Comparison of ENCODE assay signal across 7 cellular contexts in genomic region chr17:21410371-21410770, GRCh38. TPM values are rescaled to one million over a fixed set of nuclear protein-coding genes. Genes with fewer than 3 reads are reported as not detected.
DNase-seq lines count a peak whose midpoint lies in the region; ATAC-seq, FAIRE-seq and TF ChIP-seq lines count a peak whose summit lies in the region.
"Not testable (repeated sequence)": the region's sequence is repeated elsewhere in the genome, so short reads cannot be mapped to it uniquely, and the experiment has no call there.
"Had no signal": no experiment of that assay in that cellular context is flagged by ENCODE, and none has a peak within 500 bp of the region (broad histone marks: within the 10 kb centered on the region; RNA-seq: fewer than 3 reads in every experiment).

No MANE protein-coding gene starts in this region.

- not testable (repeated sequence) for DNase-seq in HTR-8/SVneo (ENCODE audit: insufficient read length, low spot score); bronchial epithelial cell (ENCODE audit: low read depth); urothelium cell line (ENCODE audit: low spot score)
- DNase-seq in Right ventricle myocardium inferior (ENCODE audit: missing footprints) (peak; percentile 50), lower lobe of right lung (peak; percentile 30), posterior vena cava (ENCODE audit: low spot score) (peak; percentile 76)

- TF ChIP-seq CTCF in bronchial epithelial cell (IDR thresholded peaks at IDR 0.05; ENCODE audit: insufficient read depth, low read length, severe bottlenecking); lower lobe of right lung (IDR thresholded peaks at IDR 0.05): not testable (repeated sequence)

- FAIRE-seq in HTR-8/SVneo (lab: Jason Lieb, UNC), result peak; percentile 100
- peak; percentile 99 for FAIRE-seq in bronchial epithelial cell (lab: Jason Lieb, UNC)
- FAIRE-seq in urothelium cell line (lab: Jason Lieb, UNC), result peak; percentile 88

- H3K4me3 ChIP-seq in bronchial epithelial cell (ENCODE audit: low read depth, low read length); lower lobe of right lung: not testable (repeated sequence)

- not testable (repeated sequence) for H3K27me3 ChIP-seq in bronchial epithelial cell (ENCODE audit: control insufficient read depth, insufficient read depth, low read length); lower lobe of right lung (ENCODE audit: low read depth)

- intact Hi-C loops in Right ventricle myocardium inferior (cut with DNase I); lower lobe of right lung (cut with DNase I); posterior vena cava (cut with DNase I): not testable (repeated sequence)

- H3K36me3 ChIP-seq in bronchial epithelial cell (ENCODE audit: control insufficient read depth, insufficient read depth, low read length); lower lobe of right lung: not testable (repeated sequence)

- not testable (repeated sequence) for H3K4me1 ChIP-seq in lower lobe of right lung

- H3K9me3 ChIP-seq in lower lobe of right lung, result not testable (repeated sequence)

- H3K27ac ChIP-seq in lower lobe of right lung, result not testable (repeated sequence)

- not testable (repeated sequence) for ATAC-seq in Right ventricle myocardium inferior, lower lobe of right lung

RNA-seq across cellular contexts. Expression of gene KCNJ12, which starts 34.2 kb away (rescaled TPM):
- total RNA-seq in bronchial epithelial cell, result under 0.01 and 0.13 TPM in 2 replicates
- 12.6 TPM for total RNA-seq in Right ventricle myocardium inferior
- 1.9 TPM for total RNA-seq in lower lobe of right lung
- 1 to 10 TPM; 6.8 to 6.9 TPM for total RNA-seq in posterior vena cava
- total RNA-seq: B cell had no signal
